ENCODE assay signal across 22 cellular contexts in the genomic region with DNA sequence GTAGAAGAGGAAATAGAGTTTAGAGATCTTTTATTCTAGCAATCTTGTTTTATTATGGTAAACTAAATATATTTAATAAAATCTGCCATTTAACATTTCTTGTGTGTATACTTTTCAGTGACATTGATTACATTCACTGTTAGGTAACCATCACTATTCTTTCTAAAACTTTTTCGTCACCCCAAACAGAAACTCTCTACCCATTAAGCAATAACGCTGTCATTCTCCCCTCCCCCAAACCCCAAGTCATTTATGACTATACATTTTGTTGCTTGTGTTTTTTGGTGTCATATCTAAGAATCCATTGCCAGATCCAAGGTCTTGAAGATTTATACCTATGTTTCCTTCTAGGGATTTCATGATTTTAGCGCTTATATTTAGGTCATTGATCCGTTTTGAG. TPM values are rescaled to one million over a fixed set of nuclear protein-coding genes. Genes with fewer than 3 reads are reported as not detected.
A peak's percentile ranks its signal among the peaks of the same experiment; 100 is the strongest.
DNase-seq lines count a peak whose midpoint lies in the region; ATAC-seq and TF ChIP-seq lines count a peak whose summit lies in the region.
"Had no signal": no experiment of that assay in that cellular context is flagged by ENCODE, and none has a peak within 500 bp of the region (broad histone marks: within the 10 kb centered on the region; RNA-seq: fewer than 3 reads in every experiment).

No MANE protein-coding gene starts in this region.

- TF ChIP-seq CTCF in NB4 (IDR thresholded peaks at IDR 0.05; ENCODE audit: low read depth, low read length) = no peak

- no peak overlapping the region for H3K27ac ChIP-seq in SJCRH30
- H3K27ac ChIP-seq: vagina had no signal

- no peak for TF ChIP-seq POLR2A in NB4 (IDR thresholded peaks at IDR 0.05; ENCODE audit: extremely low read depth, insufficient read length)

- intact Hi-C loops in activated naive CD4-positive, alpha-beta T cell treated with anti-CD3 and anti-CD28 coated beads for 36 hours (cut with micrococcal nuclease) = loop anchor here (1.0 to 5.0 kb wide), 2 partner anchors 9 to 45 kb away; no protein-coding TSS in a partner anchor

- peak; percentile 28 for ATAC-seq in activated T-helper 17 cell treated with anti-CD3 and anti-CD28 coated beads, Interleukin-2, amount 50 U/mL, for 72 hours (replicated peaks)
- peak; percentile 72 for ATAC-seq in stimulated activated effector memory CD8-positive, alpha-beta T cell treated with anti-CD3 and anti-CD28 coated beads, Interleukin-12 subunit alpha, Interleukin-12 subunit beta, amount 100 ng/mL, for 72 hours
- no peak for ATAC-seq in GM18907 (IDR thresholded peaks at IDR 0.05; ENCODE audit: unreplicated experiment)
- ATAC-seq: sciatic nerve had no signal

- no peaks in the 10 kb centered on the region for H3K9me3 ChIP-seq in SJCRH30 (replicated peaks)
- H3K9me3 ChIP-seq: vagina had no signal

- no peaks in the 10 kb centered on the region for H3K4me1 ChIP-seq in SJCRH30

- H3K36me3 Mint-ChIP-seq in activated naive CD4-positive, alpha-beta T cell treated with anti-CD3 and anti-CD28 coated beads for 36 hours (ENCODE audit: low read depth) = peaks cover 34% of the 10 kb centered on the region
- peaks cover 29% of the 10 kb centered on the region for H3K36me3 Mint-ChIP-seq in activated T-helper 17 cell treated with anti-CD3 and anti-CD28 coated beads, Interleukin-2, amount 50 U/mL, for 72 hours (ENCODE audit: low read depth)
- peaks cover 10% of the 10 kb centered on the region for H3K36me3 Mint-ChIP-seq in stimulated activated effector memory CD8-positive, alpha-beta T cell treated with anti-CD3 and anti-CD28 coated beads, Interleukin-12 subunit alpha, Interleukin-12 subunit beta, amount 100 ng/mL, for 72 hours

- no peaks in the 10 kb centered on the region for H3K27me3 Mint-ChIP-seq in activated naive CD4-positive, alpha-beta T cell treated with anti-CD3 and anti-CD28 coated beads for 36 hours (ENCODE audit: low read depth)
- no peaks in the 10 kb centered on the region for H3K27me3 Mint-ChIP-seq in activated T-helper 17 cell treated with anti-CD3 and anti-CD28 coated beads, Interleukin-2, amount 50 U/mL, for 72 hours
- H3K27me3 Mint-ChIP-seq: naive B cell had no signal

- H3K4me1 Mint-ChIP-seq in activated naive CD4-positive, alpha-beta T cell treated with anti-CD3 and anti-CD28 coated beads for 36 hours (ENCODE audit: low read depth) = peaks cover 67% of the 10 kb centered on the region
- H3K4me1 Mint-ChIP-seq in activated T-helper 17 cell treated with anti-CD3 and anti-CD28 coated beads, Interleukin-2, amount 50 U/mL, for 72 hours = peaks cover 33% of the 10 kb centered on the region
- peaks cover 40% of the 10 kb centered on the region for H3K4me1 Mint-ChIP-seq in stimulated activated effector memory CD8-positive, alpha-beta T cell treated with anti-CD3 and anti-CD28 coated beads, Interleukin-12 subunit alpha, Interleukin-12 subunit beta, amount 100 ng/mL, for 72 hours

- no peak overlapping the region for H3K4me3 Mint-ChIP-seq in activated naive CD4-positive, alpha-beta T cell treated with anti-CD3 and anti-CD28 coated beads for 36 hours
- peak overlapping the region; percentile 0 for H3K4me3 Mint-ChIP-seq in activated T-helper 17 cell treated with anti-CD3 and anti-CD28 coated beads, Interleukin-2, amount 50 U/mL, for 72 hours
- no peak overlapping the region for H3K4me3 Mint-ChIP-seq in stimulated activated effector memory CD8-positive, alpha-beta T cell treated with anti-CD3 and anti-CD28 coated beads, Interleukin-12 subunit alpha, Interleukin-12 subunit beta, amount 100 ng/mL, for 72 hours
- H3K4me3 Mint-ChIP-seq: CD14-positive monocyte had no signal

- DNase-seq in activated naive CD4-positive, alpha-beta T cell treated with anti-CD3 and anti-CD28 coated beads for 36 hours = no peak
- no peak for DNase-seq in activated naive CD4-positive, alpha-beta T cell treated with anti-CD3 and anti-CD28 coated beads, Interleukin-2, amount 50 U/mL, for 16 hours
- DNase-seq in NB4 (ENCODE audit: low read depth) = peak; percentile 42
- no peak for DNase-seq in stimulated activated effector memory CD8-positive, alpha-beta T cell treated with anti-CD3 and anti-CD28 coated beads, Interleukin-12 subunit alpha, Interleukin-12 subunit beta, amount 100 ng/mL, for 72 hours (ENCODE audit: low spot score in 2 of 2)
- DNase-seq in COLO829 (ENCODE audit: low spot score) = no peak
- DNase-seq in SJCRH30 = no peak
- DNase-seq: activated effector memory CD4-positive, alpha-beta T cell treated with Interleukin-2 at 50 U/mL for 16 hours; HCEC 1CT; KBM-7; MM.1S; naive B cell; NCI-H1694; NCI-H2171 treated with DMSO at 0.1 percent for 48 hours; NCI-H524 treated with DMSO at 0.1 percent for 48 hours; posterior cingulate gyrus; stimulated activated CD4-positive, alpha-beta T cell treated with anti-CD3 and anti-CD28 coated beads, Interleukin-15, amount 100 ng/mL, for 24 hours; stimulated activated CD8-positive, alpha-beta memory T cell treated with anti-CD3 and anti-CD28 coated beads, Interleukin-4, amount 100 ng/mL, for 48 hours had no signal

- no peaks in the 10 kb centered on the region for H3K27me3 ChIP-seq in SJCRH30
- H3K27me3 ChIP-seq: vagina had no signal

- peaks cover 3% of the 10 kb centered on the region for H3K9me3 Mint-ChIP-seq in activated naive CD4-positive, alpha-beta T cell treated with anti-CD3 and anti-CD28 coated beads for 36 hours
- no peaks in the 10 kb centered on the region for H3K9me3 Mint-ChIP-seq in activated T-helper 17 cell treated with anti-CD3 and anti-CD28 coated beads, Interleukin-2, amount 50 U/mL, for 72 hours
- H3K9me3 Mint-ChIP-seq in stimulated activated effector memory CD8-positive, alpha-beta T cell treated with anti-CD3 and anti-CD28 coated beads, Interleukin-12 subunit alpha, Interleukin-12 subunit beta, amount 100 ng/mL, for 72 hours = no peaks in the 10 kb centered on the region

- H3K36me3 ChIP-seq in SJCRH30 = peaks cover 8% of the 10 kb centered on the region
- H3K36me3 ChIP-seq: vagina had no signal

- H3K4me3 ChIP-seq in NB4 (ENCODE audit: low read depth, low read length) (no peak overlapping the region), SJCRH30 (no peak overlapping the region)
- H3K4me3 ChIP-seq: vagina had no signal

- CTCF ChIA-PET in activated naive CD4-positive, alpha-beta T cell treated with anti-CD3 and anti-CD28 coated beads for 36 hours (lab: Charles Lee) = no interaction called here

- peak overlapping the region; percentile 4 for H3K27ac Mint-ChIP-seq in activated naive CD4-positive, alpha-beta T cell treated with anti-CD3 and anti-CD28 coated beads for 36 hours
- H3K27ac Mint-ChIP-seq in activated T-helper 17 cell treated with anti-CD3 and anti-CD28 coated beads, Interleukin-2, amount 50 U/mL, for 72 hours = no peak overlapping the region
- H3K27ac Mint-ChIP-seq in stimulated activated effector memory CD8-positive, alpha-beta T cell treated with anti-CD3 and anti-CD28 coated beads, Interleukin-12 subunit alpha, Interleukin-12 subunit beta, amount 100 ng/mL, for 72 hours = no peak overlapping the region

RNA-seq across cellular contexts. Expression of gene URI1, which starts 10.6 kb away (rescaled TPM):
- total RNA-seq in activated naive CD4-positive, alpha-beta T cell treated with anti-CD3 and anti-CD28 coated beads for 36 hours = 10 to 100 TPM; 65.9 to 69.8 TPM
- 10 to 100 TPM; 61.8 to 72.8 TPM for total RNA-seq in activated T-helper 17 cell treated with anti-CD3 and anti-CD28 coated beads, Interleukin-2, amount 50 U/mL, for 72 hours
- total RNA-seq in SJCRH30 (2014; rRNA removed; shearing (Covaris generic)) = 83.1 and 94.9 TPM in 2 replicates
